ENCODE assay signal across 21 cellular contexts in the genomic region with DNA sequence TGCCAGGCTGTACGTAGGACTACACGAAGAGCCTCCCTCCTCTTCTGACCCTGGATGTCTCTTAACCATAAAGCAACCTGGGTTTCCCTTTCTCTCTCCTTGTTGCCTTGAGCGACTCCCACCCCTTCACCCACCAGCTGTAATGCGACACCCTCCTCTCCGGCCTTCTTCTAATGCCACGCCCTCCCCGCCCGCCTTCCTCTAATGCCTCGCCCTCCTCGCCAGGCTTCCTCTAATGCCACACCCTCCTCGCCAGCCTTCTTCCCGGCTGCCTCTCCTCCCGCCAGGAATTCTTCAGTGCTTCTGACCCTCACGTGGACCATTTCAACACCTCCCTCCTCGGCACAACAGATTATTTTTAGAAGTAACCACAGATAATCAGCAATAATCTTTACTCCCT.
DNase-seq lines count a peak whose midpoint lies in the region; ATAC-seq lines count a peak whose summit lies in the region.
"Had no signal": no experiment of that assay in that cellular context is flagged by ENCODE, and none has a peak within 500 bp of the region (broad histone marks: within the 10 kb centered on the region; RNA-seq: fewer than 3 reads in every experiment).

No MANE protein-coding gene starts in this region.

- no peak overlapping the region for H3K4me3 Mint-ChIP-seq in stimulated activated naive B cell treated with anti-CD40 and anti-IgM and Interleukin-4, amounts not matched to agents 10 μg/mL and 1 μg/mL and 100 μg/mL, for 72 hours
- H3K4me3 Mint-ChIP-seq: T-cell had no signal

- H3K9me3 Mint-ChIP-seq in stimulated activated naive B cell treated with anti-CD40 and anti-IgM and Interleukin-4, amounts not matched to agents 10 μg/mL and 1 μg/mL and 100 μg/mL, for 72 hours = peaks cover 2 to 4% of the 10 kb centered on the region in 2 donors

- no peaks in the 10 kb centered on the region for H3K36me3 Mint-ChIP-seq in stimulated activated naive B cell treated with anti-CD40 and anti-IgM and Interleukin-4, amounts not matched to agents 10 μg/mL and 1 μg/mL and 100 μg/mL, for 72 hours
- H3K36me3 Mint-ChIP-seq: CD14-positive monocyte, T-cell had no signal

- DNase-seq in NCI-H2029 (lab: John Stamatoyannopoulos, UW) = peak; percentile 12
- no peak for DNase-seq in NCI-H2029 treated with DMSO at 0.1 percent for 48 hours (lab: John Stamatoyannopoulos, UW)
- DNase-seq in NCI-H748 (lab: John Stamatoyannopoulos, UW; ENCODE audit: unreplicated experiment) = peak; percentile 94
- peak; percentile 85 for DNase-seq in iPS-NIHi11 (ENCODE audit: low spot score)
- no peak for DNase-seq in stimulated activated naive B cell treated with anti-CD40 and anti-IgM and Interleukin-4, amounts not matched to agents 10 μg/mL and 1 μg/mL and 100 μg/mL, for 72 hours
- DNase-seq in stimulated activated CD4-positive, alpha-beta T cell treated with anti-CD3 and anti-CD28 coated beads, Interleukin-1b, Interleukin-23, amount 100 ng/mL, for 48 hours = no peak
- DNase-seq in NCI-H1092 treated with DMSO at 0.1 percent for 48 hours (lab: John Stamatoyannopoulos, UW) = no peak
- DNase-seq: activated gamma-delta T cell treated with Interleukin-2 at 50 U/mL for 16 hours; aorta; foreskin melanocyte; GM23248; midbrain; NCI-H1105; NCI-H446 treated with DMSO at 0.1 percent for 48 hours; occipital lobe; stimulated activated CD4-positive, alpha-beta T cell treated with anti-CD3 and anti-CD28 coated beads, Interleukin-4, amount 100 ng/mL, for 4 hours; T-cell; tibial artery had no signal

- peak overlapping the region; percentile 52 for H3K27ac Mint-ChIP-seq in stimulated activated naive B cell treated with anti-CD40 and anti-IgM and Interleukin-4, amounts not matched to agents 10 μg/mL and 1 μg/mL and 100 μg/mL, for 72 hours
- H3K27ac Mint-ChIP-seq: CD14-positive monocyte, T-cell had no signal

- H3K27me3 Mint-ChIP-seq in stimulated activated naive B cell treated with anti-CD40 and anti-IgM and Interleukin-4, amounts not matched to agents 10 μg/mL and 1 μg/mL and 100 μg/mL, for 72 hours = peaks cover 4 to 12% of the 10 kb centered on the region in 2 donors

- H3K4me1 Mint-ChIP-seq in stimulated activated naive B cell treated with anti-CD40 and anti-IgM and Interleukin-4, amounts not matched to agents 10 μg/mL and 1 μg/mL and 100 μg/mL, for 72 hours = no peaks in the 10 kb centered on the region
- H3K4me1 Mint-ChIP-seq: CD14-positive monocyte, T-cell had no signal

- no peak for ATAC-seq in stimulated activated naive B cell treated with anti-CD40 and anti-IgM and Interleukin-4, amounts not matched to agents 10 μg/mL and 1 μg/mL and 100 μg/mL, for 72 hours (replicated peaks)
- ATAC-seq in GM21786 (IDR thresholded peaks at IDR 0.05; ENCODE audit: unreplicated experiment) = no peak
- ATAC-seq: Panc1, T-cell had no signal

Comparison
In these comparisons a context has a peak if more than half of its experiments do, and no peak if none do; other contexts are left out.
1. DNase-seq: peak in NCI-H2029 (single experiment), NCI-H748 (single experiment) and iPS-NIHi11 (single experiment); none in NCI-H2029 treated with DMSO at 0.1 percent for 48 hours (single experiment), stimulated activated naive B cell treated with anti-CD40 and anti-IgM and Interleukin-4, amounts not matched to agents 10 μg/mL and 1 μg/mL and 100 μg/mL, for 72 hours (single experiment), stimulated activated CD4-positive, alpha-beta T cell treated with anti-CD3 and anti-CD28 coated beads, Interleukin-1b, Interleukin-23, amount 100 ng/mL, for 48 hours (single experiment) and NCI-H1092 treated with DMSO at 0.1 percent for 48 hours (single experiment).